Comparison of ENCODE assay signal across 1 cellular context in genomic region chr12:113230315-113231274, GRCh38.
TF ChIP-seq lines count a peak whose summit lies in the region.

No MANE protein-coding gene starts in this region.

TF ChIP-seq in SK-N-SH treated with all-trans-retinoic acid at 6 μM for 48 hours, 23 proteins besides CTCF, POLR2A, EP300 and RAD21 (continued from another document):
- TF ChIP-seq OSR1 (CRISPR knock-in tag; IDR thresholded peaks at IDR 0.05) (no peak), PPARA (CRISPR knock-in tag; IDR thresholded peaks at IDR 0.05; ENCODE audit: borderline replicate concordance) (no peak), RARB (CRISPR knock-in tag; IDR thresholded peaks at IDR 0.05) (no peak), ZFP3 (CRISPR knock-in tag; IDR thresholded peaks at IDR 0.05) (no peak), POU6F1 (CRISPR knock-in tag; IDR thresholded peaks at IDR 0.05; ENCODE audit: borderline replicate concordance, low read depth) (no peak), ESRRG (CRISPR knock-in tag; IDR thresholded peaks at IDR 0.05) (no peak), BACH2 (CRISPR knock-in tag; IDR thresholded peaks at IDR 0.05; ENCODE audit: borderline replicate concordance) (no peak), CSDC2 (CRISPR knock-in tag; IDR thresholded peaks at IDR 0.05) (no peak)
